ENCODE assay signal across 8 cellular contexts in genomic region chr4:41933997-41934812, GRCh38. TPM values are rescaled to one million over a fixed set of nuclear protein-coding genes. Genes with fewer than 3 reads are reported as not detected.
A peak's percentile ranks its signal among the peaks of the same experiment; 100 is the strongest.
DNase-seq lines count a peak whose midpoint lies in the region; ATAC-seq lines count a peak whose summit lies in the region.

No MANE protein-coding gene starts in this region.

- H3K36me3 Mint-ChIP-seq in memory B cell = peaks cover 2% of the 10 kb centered on the region

- DNase-seq in AML-193 (lab: John Stamatoyannopoulos, UW) = peak; percentile 68 to 72
- DNase-seq in M059J (ENCODE audit: low read depth) = peak; percentile 50
- no peak for DNase-seq in adipocyte (ENCODE audit: low read depth)
- DNase-seq in memory B cell (ENCODE audit: low spot score in 2 of 2) = no peak
- no peak for DNase-seq in ureter (ENCODE audit: low spot score)
- no peak for DNase-seq in middle frontal gyrus (ENCODE audit: extremely low spot score, low spot score)

- peaks cover 22% of the 10 kb centered on the region for H3K4me1 Mint-ChIP-seq in memory B cell

- no peaks in the 10 kb centered on the region for H3K9me3 ChIP-seq in adipocyte (ENCODE audit: control insufficient read depth, low read length)

- no peak for ATAC-seq in memory B cell (ENCODE audit: low read depth)
- no peak for ATAC-seq in GM21825 (IDR thresholded peaks at IDR 0.05; ENCODE audit: unreplicated experiment)
- ATAC-seq in HG03571 (IDR thresholded peaks at IDR 0.05; ENCODE audit: unreplicated experiment) = no peak

- H3K4me1 ChIP-seq in adipocyte (ENCODE audit: control insufficient read depth, insufficient read depth, low read length) = peaks cover 36% of the 10 kb centered on the region

- H3K4me3 Mint-ChIP-seq in memory B cell = peak overlapping the region; percentile 96

- H3K9ac ChIP-seq in adipocyte (ENCODE audit: low read length) = peak overlapping the region; percentile 92

- H3K36me3 ChIP-seq in adipocyte (ENCODE audit: control insufficient read depth, insufficient read depth, low read length, severe bottlenecking) = peaks cover 2% of the 10 kb centered on the region

- H3K27ac Mint-ChIP-seq in memory B cell = peak overlapping the region; percentile 90

- no peaks in the 10 kb centered on the region for H3K27me3 Mint-ChIP-seq in memory B cell

- H3K9me3 Mint-ChIP-seq in memory B cell = no peaks in the 10 kb centered on the region

- H3K27me3 ChIP-seq in adipocyte (replicated peaks; ENCODE audit: control insufficient read depth, insufficient read depth, low read length) = no peaks in the 10 kb centered on the region

- H3K4me3 ChIP-seq in adipocyte (ENCODE audit: low read length) = peak overlapping the region; percentile 93

RNA-seq across cellular contexts. Expression of gene TMEM33, which starts 1.0 kb away (rescaled TPM):
- 99.4 and 112 TPM in 2 replicates for total RNA-seq in M059J (2014; rRNA removed; shearing (Covaris generic))
- 69.5 TPM for total RNA-seq in ureter

RNA-seq across cellular contexts. Expression of gene DCAF4L1, which starts 47.4 kb away (rescaled TPM):
- total RNA-seq in M059J (2014; rRNA removed; shearing (Covaris generic)) = not detected in 2 replicates
- 0.36 TPM for total RNA-seq in ureter

RNA-seq across cellular contexts. Expression of gene SLC30A9, which starts 56.1 kb away (rescaled TPM):
- 51.8 and 66.9 TPM in 2 replicates for total RNA-seq in M059J (2014; rRNA removed; shearing (Covaris generic))
- total RNA-seq in ureter = 61.3 TPM

Comparison
In these comparisons a context has a peak if more than half of its experiments do, and no peak if none do; other contexts are left out.
1. DNase-seq: peak in AML-193 (2 of 2) and M059J (single experiment); none in adipocyte (single experiment), memory B cell (0 of 2), ureter (single experiment) and middle frontal gyrus (single experiment).